ENCODE assay signal across 9 cellular contexts in the genomic region with DNA sequence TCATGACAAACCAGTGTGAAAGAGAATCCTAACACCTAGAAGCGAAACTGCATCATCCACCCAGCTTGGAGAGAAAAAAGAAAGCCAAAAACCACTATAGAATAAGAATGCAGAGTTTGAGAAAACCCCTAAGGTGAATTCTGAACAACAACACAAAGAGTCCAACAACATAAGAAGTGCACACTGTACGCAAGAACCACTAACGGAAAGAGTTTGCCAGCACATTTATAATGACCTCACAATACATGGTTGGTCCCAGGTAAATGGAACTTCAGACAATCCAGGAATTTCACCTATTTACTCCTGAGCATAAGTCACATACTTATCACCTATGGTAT.
DNase-seq lines count a peak whose midpoint lies in the region; ATAC-seq and TF ChIP-seq lines count a peak whose summit lies in the region.
"Had no signal": no experiment of that assay in that cellular context is flagged by ENCODE, and none has a peak within 500 bp of the region (broad histone marks: within the 10 kb centered on the region; RNA-seq: fewer than 3 reads in every experiment).

No MANE protein-coding gene starts in this region.

- TF ChIP-seq CTCF in gastrocnemius medialis (IDR thresholded peaks at IDR 0.05 in 4 of 5, conservative IDR thresholded peaks at IDR 0.05 in 1 of 5) (no peak), brain microvascular endothelial cell (IDR thresholded peaks at IDR 0.05; ENCODE audit: low read depth, low read length, missing control alignments) (no peak)

- no peaks in the 10 kb centered on the region for H3K9me3 Mint-ChIP-seq in CD4-positive, CD25-positive, alpha-beta regulatory T cell
- peaks cover 4% of the 10 kb centered on the region for H3K9me3 Mint-ChIP-seq in T-helper 2 cell treated with Interferon-gamma antibody and Interleukin-4, amounts not matched to agents 5 μg/mL and 100 μg/mL, for 36 hours

- no peak overlapping the region for H3K4me3 ChIP-seq in CD4-positive, CD25-positive, alpha-beta regulatory T cell (ENCODE audit: low read depth, low read length)
- no peak overlapping the region for H3K4me3 ChIP-seq in MG63
- no peak overlapping the region for H3K4me3 ChIP-seq in gastrocnemius medialis
- no peak overlapping the region for H3K4me3 ChIP-seq in brain microvascular endothelial cell (ENCODE audit: low read depth, low read length)
- H3K4me3 ChIP-seq: left ventricle myocardium inferior had no signal

- in situ Hi-C loops in gastrocnemius medialis (cut with MboI; ENCODE audit: low sequenced_read_pairs in 4 of 4) (no loop called here), brain microvascular endothelial cell (cut with HindIII; ENCODE audit: low pct_ligation_motif_present, low sequenced_read_pairs) (no loop called here)

- intact Hi-C loops in gastrocnemius medialis (cut with DNase I; ENCODE audit: low total_unique reads) = no loop called here

- no peak for TF ChIP-seq POLR2A in gastrocnemius medialis (IDR thresholded peaks at IDR 0.05)

- H3K36me3 ChIP-seq in CD4-positive, CD25-positive, alpha-beta regulatory T cell (ENCODE audit: control insufficient read depth, insufficient read depth, low read length) = no peaks in the 10 kb centered on the region
- H3K36me3 ChIP-seq in MG63 = no peaks in the 10 kb centered on the region
- no peaks in the 10 kb centered on the region for H3K36me3 ChIP-seq in gastrocnemius medialis
- no peaks in the 10 kb centered on the region for H3K36me3 ChIP-seq in brain microvascular endothelial cell (replicated peaks)
- H3K36me3 ChIP-seq: left ventricle myocardium inferior had no signal

- H3K4me1 Mint-ChIP-seq in CD4-positive, CD25-positive, alpha-beta regulatory T cell = peaks cover 24 to 63% (median 39%) of the 10 kb centered on the region in 4 donors
- H3K4me1 Mint-ChIP-seq in T-helper 2 cell treated with Interferon-gamma antibody and Interleukin-4, amounts not matched to agents 5 μg/mL and 100 μg/mL, for 36 hours (ENCODE audit: low read depth) = peaks cover 79% of the 10 kb centered on the region

- DNase-seq in CD4-positive, CD25-positive, alpha-beta regulatory T cell = no peak
- DNase-seq in T-helper 2 cell treated with Interferon-gamma antibody and Interleukin-4, amounts not matched to agents 5 μg/mL and 100 μg/mL, for 36 hours (ENCODE audit: low spot score) = peak; percentile 61
- DNase-seq in MG63 = no peak
- no peak for DNase-seq in gastrocnemius medialis
- no peak for DNase-seq in brain microvascular endothelial cell
- DNase-seq: left ventricle myocardium inferior had no signal

- peaks cover 8% of the 10 kb centered on the region for H3K36me3 Mint-ChIP-seq in CD4-positive, CD25-positive, alpha-beta regulatory T cell
- H3K36me3 Mint-ChIP-seq in T-helper 2 cell treated with Interferon-gamma antibody and Interleukin-4, amounts not matched to agents 5 μg/mL and 100 μg/mL, for 36 hours (ENCODE audit: low read depth) = peaks cover 31% of the 10 kb centered on the region

- peak overlapping the region; percentile 55 to 84 (median 59) for H3K27ac Mint-ChIP-seq in CD4-positive, CD25-positive, alpha-beta regulatory T cell
- H3K27ac Mint-ChIP-seq in T-helper 2 cell treated with Interferon-gamma antibody and Interleukin-4, amounts not matched to agents 5 μg/mL and 100 μg/mL, for 36 hours = peak overlapping the region; percentile 95

- peaks cover 17% of the 10 kb centered on the region for H3K4me1 ChIP-seq in CD4-positive, CD25-positive, alpha-beta regulatory T cell (ENCODE audit: control insufficient read depth, insufficient read depth, low read length, poor library complexity, severe bottlenecking)
- peaks cover 12 to 22% of the 10 kb centered on the region in 2 donors for H3K4me1 ChIP-seq in gastrocnemius medialis
- H3K4me1 ChIP-seq: left ventricle myocardium inferior had no signal

- no peak overlapping the region for H3K27ac ChIP-seq in CD4-positive, CD25-positive, alpha-beta regulatory T cell (ENCODE audit: insufficient read depth, low read length, poor library complexity, severe bottlenecking)
- H3K27ac ChIP-seq in gastrocnemius medialis = no peak overlapping the region
- H3K27ac ChIP-seq in brain microvascular endothelial cell = no peak overlapping the region
- H3K27ac ChIP-seq: left ventricle myocardium inferior had no signal

- no peaks in the 10 kb centered on the region for H3K27me3 ChIP-seq in CD4-positive, CD25-positive, alpha-beta regulatory T cell (ENCODE audit: control insufficient read depth, insufficient read depth, low read length)
- H3K27me3 ChIP-seq in MG63 (no peaks in the 10 kb centered on the region), gastrocnemius medialis (no peaks in the 10 kb centered on the region), brain microvascular endothelial cell (replicated peaks) (no peaks in the 10 kb centered on the region)

- ATAC-seq in CD4-positive, CD25-positive, alpha-beta regulatory T cell (ENCODE audit: low read depth in 2 of 2) = peak; percentile 29 to 41
- peak; percentile 58 for ATAC-seq in GM19035 (IDR thresholded peaks at IDR 0.05; ENCODE audit: unreplicated experiment)
- peak; percentile 50 for ATAC-seq in HG02938 (IDR thresholded peaks at IDR 0.05; ENCODE audit: unreplicated experiment)
- ATAC-seq in SK-N-SH treated with all-trans-retinoic acid at 6 μM for 48 hours = no peak
- no peak for ATAC-seq in gastrocnemius medialis

- H3K27me3 Mint-ChIP-seq in CD4-positive, CD25-positive, alpha-beta regulatory T cell = no peaks in the 10 kb centered on the region
- peaks cover 3% of the 10 kb centered on the region for H3K27me3 Mint-ChIP-seq in T-helper 2 cell treated with Interferon-gamma antibody and Interleukin-4, amounts not matched to agents 5 μg/mL and 100 μg/mL, for 36 hours (ENCODE audit: low read depth)

- H3K9me3 ChIP-seq in CD4-positive, CD25-positive, alpha-beta regulatory T cell (ENCODE audit: control insufficient read depth in 2 of 2, low read length in 2 of 2) = no peaks in the 10 kb centered on the region
- H3K9me3 ChIP-seq in MG63 (no peaks in the 10 kb centered on the region), gastrocnemius medialis (no peaks in the 10 kb centered on the region)
- H3K9me3 ChIP-seq: left ventricle myocardium inferior had no signal

- H3K4me3 Mint-ChIP-seq in CD4-positive, CD25-positive, alpha-beta regulatory T cell = peak overlapping the region in 1 of 4 donors; percentile 10
- peak overlapping the region; percentile 81 for H3K4me3 Mint-ChIP-seq in T-helper 2 cell treated with Interferon-gamma antibody and Interleukin-4, amounts not matched to agents 5 μg/mL and 100 μg/mL, for 36 hours

TF ChIP-seq in SK-N-SH treated with all-trans-retinoic acid at 6 μM for 48 hours, 23 proteins besides CTCF, POLR2A, EP300 and RAD21:
- TF ChIP-seq ZNF8 (CRISPR knock-in tag; IDR thresholded peaks at IDR 0.05) (no peak), ZNF70 (CRISPR knock-in tag; IDR thresholded peaks at IDR 0.05) (no peak), BACH2 (CRISPR knock-in tag; IDR thresholded peaks at IDR 0.05; ENCODE audit: borderline replicate concordance) (no peak), ISL1 (CRISPR knock-in tag; IDR thresholded peaks at IDR 0.05) (no peak)

Comparison
In these comparisons a context has a peak if more than half of its experiments do, and no peak if none do; other contexts are left out.
1. ATAC-seq: peak in CD4-positive, CD25-positive, alpha-beta regulatory T cell (2 of 2), GM19035 (single experiment) and HG02938 (single experiment); none in SK-N-SH treated with all-trans-retinoic acid at 6 μM for 48 hours (single experiment) and gastrocnemius medialis (0 of 2).